ENCODE assay signal across 31 cellular contexts in genomic region chr7:32524631-32525030, GRCh38.
"Had no signal": no experiment of that assay in that cellular context is flagged by ENCODE, and none has a peak within 500 bp of the region (broad histone marks: within the 10 kb centered on the region; RNA-seq: fewer than 3 reads in every experiment).

No MANE protein-coding gene starts in this region.

- DNase-seq: activated CD4-positive, alpha-beta memory T cell treated with anti-CD3 and anti-CD28 coated beads, Interleukin-2, amount 10 ng/mL, durations not matched to agents 7 days and 5 days; activated CD4-positive, alpha-beta T cell treated with anti-CD3 and anti-CD28 coated beads for 1 hour; activated CD4-positive, alpha-beta T cell treated with anti-CD3 and anti-CD28 coated beads for 4 hours; activated CD4-positive, alpha-beta T cell treated with anti-CD3 and anti-CD28 coated beads, Interleukin-2, amount 10 ng/mL, durations not matched to agents 7 days and 5 days; activated CD4-positive, alpha-beta T cell treated with anti-CD3 and anti-CD28 coated beads, Interleukin-2, amount 50 U/mL, for 4 hours; activated effector memory CD4-positive, alpha-beta T cell treated with anti-CD3 and anti-CD28 coated beads, Interleukin-2, amount 50 U/mL, for 16 hours; activated naive CD4-positive, alpha-beta T cell treated with anti-CD3 and anti-CD28 coated beads for 36 hours; activated naive CD8-positive, alpha-beta T cell treated with anti-CD3 and anti-CD28 coated beads for 36 hours; activated naive CD8-positive, alpha-beta T cell treated with anti-CD3 and anti-CD28 coated beads, Interleukin-2, amount 50 U/mL, for 24 hours; activated T-cell treated with anti-CD3 and anti-CD28 coated beads, Interleukin-2, amount 50 U/mL, for 48 hours; adrenal gland; amygdala; aorta; body of pancreas; dorsolateral prefrontal cortex; effector memory CD4-positive, alpha-beta T cell; endodermal cell; esophagus squamous epithelium; head of caudate nucleus; T-helper 1 cell; T-helper 17 cell; T1000 had no signal

- H3K27ac ChIP-seq: adrenal gland, body of pancreas, coronary artery, dorsolateral prefrontal cortex, epithelial cell of prostate, esophagus squamous epithelium had no signal

- H3K4me3 ChIP-seq: adrenal gland, body of pancreas, coronary artery, dorsolateral prefrontal cortex, esophagus squamous epithelium had no signal

- H3K4me1 ChIP-seq: body of pancreas had no signal

- H3K4me1 Mint-ChIP-seq: activated CD4-positive, alpha-beta memory T cell treated with anti-CD3 and anti-CD28 coated beads, Interleukin-2, amount 10 ng/mL, durations not matched to agents 7 days and 5 days had no signal

- ATAC-seq: activated naive CD8-positive, alpha-beta T cell treated with anti-CD3 and anti-CD28 coated beads, Interleukin-2, amount 50 U/mL, for 24 hours; body of pancreas; T-helper 17 cell had no signal

- H3K4me3 Mint-ChIP-seq: activated CD4-positive, alpha-beta memory T cell treated with anti-CD3 and anti-CD28 coated beads, Interleukin-2, amount 10 ng/mL, durations not matched to agents 7 days and 5 days; activated CD4-positive, alpha-beta T cell treated with anti-CD3 and anti-CD28 coated beads, Interleukin-2, amount 10 ng/mL, durations not matched to agents 7 days and 5 days; activated naive CD4-positive, alpha-beta T cell treated with anti-CD3 and anti-CD28 coated beads for 36 hours; activated naive CD4-positive, alpha-beta T cell treated with anti-CD3 and anti-CD28 coated beads, Interleukin-2, amount 50 U/mL, for 24 hours; activated naive CD8-positive, alpha-beta T cell treated with anti-CD3 and anti-CD28 coated beads for 36 hours; activated naive CD8-positive, alpha-beta T cell treated with anti-CD3 and anti-CD28 coated beads, Interleukin-2, amount 50 U/mL, for 24 hours; activated T-helper 1 cell treated with anti-CD3 and anti-CD28 coated beads, Interleukin-12 subunit alpha, Interleukin-12 subunit beta, Interleukin-2, Interleukin-4 antibody, amounts not matched to agents 30 ng/mL and 10 ng/mL and 1 ng/mL, durations not matched to agents 14 hours and 24 hours and 36 hours; central memory CD8-positive, alpha-beta T cell; dendritic cell treated with granulocyte-macrophage colony-stimulating factor and Interleukin-4, amounts not matched to agents 40 ng/mL and 50 ng/mL, for 4 days; endodermal cell; T-helper 17 cell; T-helper 2 cell treated with Interferon-gamma antibody and Interleukin-4, amounts not matched to agents 5 μg/mL and 100 μg/mL, for 36 hours had no signal

- H3K9me3 ChIP-seq: adrenal gland, body of pancreas, esophagus squamous epithelium had no signal

- H3K9me3 Mint-ChIP-seq: activated naive CD4-positive, alpha-beta T cell treated with anti-CD3 and anti-CD28 coated beads, Interleukin-2, amount 50 U/mL, for 24 hours; central memory CD8-positive, alpha-beta T cell had no signal

- H3K36me3 ChIP-seq: adrenal gland had no signal

- H3K27ac Mint-ChIP-seq: activated CD4-positive, alpha-beta memory T cell treated with anti-CD3 and anti-CD28 coated beads, Interleukin-2, amount 10 ng/mL, durations not matched to agents 7 days and 5 days; activated CD4-positive, alpha-beta T cell treated with anti-CD3 and anti-CD28 coated beads, Interleukin-2, amount 10 ng/mL, durations not matched to agents 7 days and 5 days; activated naive CD4-positive, alpha-beta T cell treated with anti-CD3 and anti-CD28 coated beads for 36 hours; activated naive CD8-positive, alpha-beta T cell treated with anti-CD3 and anti-CD28 coated beads for 36 hours; activated naive CD8-positive, alpha-beta T cell treated with anti-CD3 and anti-CD28 coated beads, Interleukin-2, amount 50 U/mL, for 24 hours; activated T-helper 1 cell treated with anti-CD3 and anti-CD28 coated beads, Interleukin-12 subunit alpha, Interleukin-12 subunit beta, Interleukin-2, Interleukin-4 antibody, amounts not matched to agents 30 ng/mL and 10 ng/mL and 1 ng/mL, durations not matched to agents 14 hours and 24 hours and 36 hours; activated T-helper 2 cell treated with anti-CD3 and anti-CD28 coated beads, Interferon-gamma antibody, Interleukin-2, Interleukin-4, amounts not matched to agents 10 μg/mL and 5 μg/mL and 100 μg/mL, durations not matched to agents 14 hours and 24 hours and 36 hours; dendritic cell treated with granulocyte-macrophage colony-stimulating factor and Interleukin-4, amounts not matched to agents 40 ng/mL and 50 ng/mL, for 4 days; endodermal cell; T-helper 2 cell treated with Interferon-gamma antibody and Interleukin-4, amounts not matched to agents 5 μg/mL and 100 μg/mL, for 36 hours had no signal

- H3K27me3 ChIP-seq: adrenal gland, body of pancreas, dorsolateral prefrontal cortex, esophagus squamous epithelium had no signal

- FAIRE-seq: frontal cortex had no signal
